In genomic region chr2:216414772-216415319, GRCh38 we compare ENCODE assay signal across 29 cellular contexts. TPM values are rescaled to one million over a fixed set of nuclear protein-coding genes. Genes with fewer than 3 reads are reported as not detected.
"Had no signal": no experiment of that assay in that cellular context is flagged by ENCODE, and none has a peak within 500 bp of the region (broad histone marks: within the 10 kb centered on the region; RNA-seq: fewer than 3 reads in every experiment).

No MANE protein-coding gene starts in this region.

- H3K27me3 Mint-ChIP-seq: naive thymus-derived CD8-positive, alpha-beta T cell had no signal

- H3K9me3 ChIP-seq: gastroesophageal sphincter, heart right ventricle, left lung, prostate gland, right atrium auricular region, sigmoid colon, stomach, thyroid gland, vagina had no signal

- DNase-seq: dermis blood vessel endothelial cell; effector memory CD4-positive, alpha-beta T cell; foreskin keratinocyte; glutamatergic neuron; heart right ventricle; hippocampal formation; left cardiac atrium; left lung; mesendoderm; naive thymus-derived CD8-positive, alpha-beta T cell; nephron progenitor cell; nucleus accumbens; sigmoid colon; stimulated activated CD4-positive, alpha-beta T cell treated with anti-CD3 and anti-CD28 coated beads, Interleukin-2, amount 100 ng/mL, for 24 hours; stimulated activated CD4-positive, alpha-beta T cell treated with anti-CD3 and anti-CD28 coated beads, Interleukin-4, amount 100 ng/mL, for 24 hours; stimulated activated naive CD4-positive, alpha-beta T cell treated with Interleukin-2 at 50 U/mL for 16 hours; stomach; trophoblast cell had no signal

- H3K36me3 ChIP-seq: prostate gland had no signal

- H3K9me3 Mint-ChIP-seq: naive thymus-derived CD8-positive, alpha-beta T cell; nephron progenitor cell; stimulated activated effector memory CD8-positive, alpha-beta T cell treated with anti-CD3 and anti-CD28 coated beads, Interleukin-12 subunit alpha, Interleukin-12 subunit beta, amount 100 ng/mL, for 72 hours had no signal

- H3K4me3 Mint-ChIP-seq: stimulated activated effector memory CD8-positive, alpha-beta T cell treated with anti-CD3 and anti-CD28 coated beads, Interleukin-12 subunit alpha, Interleukin-12 subunit beta, amount 100 ng/mL, for 72 hours had no signal

- H3K27ac ChIP-seq: coronary artery, foreskin keratinocyte, gastroesophageal sphincter, heart right ventricle, left lung, prostate gland, right atrium auricular region, sigmoid colon, stomach, thyroid gland, vagina had no signal

- H3K27ac Mint-ChIP-seq: naive thymus-derived CD8-positive, alpha-beta T cell; nephron progenitor cell; stimulated activated effector memory CD8-positive, alpha-beta T cell treated with anti-CD3 and anti-CD28 coated beads, Interleukin-12 subunit alpha, Interleukin-12 subunit beta, amount 100 ng/mL, for 72 hours had no signal

- ATAC-seq: foreskin keratinocyte; gastroesophageal sphincter; heart right ventricle; left cardiac atrium; left lung; naive thymus-derived CD8-positive, alpha-beta T cell; stimulated activated effector memory CD8-positive, alpha-beta T cell treated with anti-CD3 and anti-CD28 coated beads, Interleukin-12 subunit alpha, Interleukin-12 subunit beta, amount 100 ng/mL, for 72 hours had no signal

- H3K4me3 ChIP-seq: coronary artery, gastroesophageal sphincter, heart right ventricle, left lung, prostate gland, right atrium auricular region, sigmoid colon, stomach, thyroid gland, vagina had no signal

- H3K4me1 ChIP-seq: prostate gland had no signal

- H3K27me3 ChIP-seq: foreskin keratinocyte, heart right ventricle, left lung, right atrium auricular region, sigmoid colon, stomach, thyroid gland, vagina had no signal

RNA-seq across cellular contexts. Expression of gene MARCHF4, which starts 42.6 kb away (rescaled TPM):
- total RNA-seq: gastroesophageal sphincter; naive thymus-derived CD8-positive, alpha-beta T cell; prostate gland; skeletal muscle tissue; subcutaneous adipose tissue; ureter; vagina had no signal
- polyA plus RNA-seq: esophagus; naive thymus-derived CD8-positive, alpha-beta T cell had no signal
